ENCODE assay signal across 1 cellular context in genomic region chr22:46035742-46036557, GRCh38.
A peak's percentile ranks its signal among the peaks of the same experiment; 100 is the strongest.
TF ChIP-seq lines count a peak whose summit lies in the region.

No MANE protein-coding gene starts in this region.

TF ChIP-seq in K562, 482 proteins besides CTCF, POLR2A, EP300 and RAD21 (continued from another document and continues in another):
- TF ChIP-seq ZNF280B (CRISPR knock-in tag; IDR thresholded peaks at IDR 0.05) = no peak
- no peak for TF ChIP-seq CREB3 (tag; conservative IDR thresholded peaks at IDR 0.05; ENCODE audit: low read depth)
- TF ChIP-seq DEAF1 (CRISPR knock-in tag; IDR thresholded peaks at IDR 0.05) = no peak
- TF ChIP-seq PHF8 (IDR thresholded peaks at IDR 0.05; ENCODE audit: borderline replicate concordance, low read length) = peak; percentile 78; the same call in 1 of the 2 replicates
- TF ChIP-seq CBX8 (IDR thresholded peaks at IDR 0.05; ENCODE audit: borderline replicate concordance, extremely low read depth, low read depth, low read length, poor library complexity, severe bottlenecking) = no peak
- no peak for TF ChIP-seq SNRNP70 (optimal IDR thresholded peaks at IDR 0.05; ENCODE audit: low read depth, low read length)
- TF ChIP-seq ZNF589 (CRISPR knock-in tag; IDR thresholded peaks at IDR 0.05; ENCODE audit: low read depth) = no peak
- TF ChIP-seq MTA1 (IDR thresholded peaks at IDR 0.05; ENCODE audit: borderline replicate concordance) = peak; percentile 97
- TF ChIP-seq SPI1 (IDR thresholded peaks at IDR 0.05; ENCODE audit: borderline replicate concordance, low read depth, low read length) = no peak
- no peak for TF ChIP-seq ZNF695 (CRISPR knock-in tag; IDR thresholded peaks at IDR 0.05)
- TF ChIP-seq SMARCB1 (IDR thresholded peaks at IDR 0.05; ENCODE audit: insufficient read length, low read depth) = no peak
- no peak for TF ChIP-seq ZNF318 (IDR thresholded peaks at IDR 0.05; ENCODE audit: borderline replicate concordance in 1 of 2, low read depth in 1 of 2)
- no peak for TF ChIP-seq HLTF (IDR thresholded peaks at IDR 0.05)
- no peak for TF ChIP-seq FOXK2 (conservative IDR thresholded peaks at IDR 0.05 in 1 of 2, IDR thresholded peaks at IDR 0.05 in 1 of 2; ENCODE audit: low read depth in 2 of 2)
- no peak for TF ChIP-seq TCF7 (IDR thresholded peaks at IDR 0.05; ENCODE audit: borderline replicate concordance)
- TF ChIP-seq ATF2 (CRISPR knock-in tag; IDR thresholded peaks at IDR 0.05) = no peak
- TF ChIP-seq ETS2 (tag; IDR thresholded peaks at IDR 0.05; ENCODE audit: borderline replicate concordance, poor library complexity, severe bottlenecking) = no peak
- no peak for TF ChIP-seq NFE2 (IDR thresholded peaks at IDR 0.05; ENCODE audit: low read depth)
- no peak for TF ChIP-seq HDAC8 (tag; IDR thresholded peaks at IDR 0.05)
- TF ChIP-seq PURB (CRISPR knock-in tag; IDR thresholded peaks at IDR 0.05; ENCODE audit: low read depth) = no peak
- no peak for TF ChIP-seq ZBTB26 (CRISPR knock-in tag; IDR thresholded peaks at IDR 0.05)
- TF ChIP-seq SP1 (CRISPR knock-in tag; IDR thresholded peaks at IDR 0.05) = peak; percentile 71; the same call in 1 of the 2 replicates
- TF ChIP-seq CREB5 (CRISPR knock-in tag; IDR thresholded peaks at IDR 0.05) = no peak
- peak; percentile 83 for TF ChIP-seq HCFC1 (IDR thresholded peaks at IDR 0.05; ENCODE audit: low read depth, low read length)
- no peak for TF ChIP-seq E2F5 (CRISPR knock-in tag; IDR thresholded peaks at IDR 0.05)
- no peak for TF ChIP-seq PATZ1 (CRISPR knock-in tag; IDR thresholded peaks at IDR 0.05; ENCODE audit: borderline replicate concordance)
- no peak for TF ChIP-seq PKNOX1 (IDR thresholded peaks at IDR 0.05)
- peak; percentile 43; the same call in 1 of the 2 replicates for TF ChIP-seq ATF3 (IDR thresholded peaks at IDR 0.05)
- no peak for TF ChIP-seq ATF3 (CRISPR knock-in tag; conservative IDR thresholded peaks at IDR 0.05)
- TF ChIP-seq HINFP (tag; conservative IDR thresholded peaks at IDR 0.05; ENCODE audit: low read depth) = no peak
- peak; percentile 49 for TF ChIP-seq HNRNPLL (IDR thresholded peaks at IDR 0.05; ENCODE audit: low read depth, low read length, poor library complexity, severe bottlenecking)
